ENCODE assay signal across 3 cellular contexts in the genomic region with DNA sequence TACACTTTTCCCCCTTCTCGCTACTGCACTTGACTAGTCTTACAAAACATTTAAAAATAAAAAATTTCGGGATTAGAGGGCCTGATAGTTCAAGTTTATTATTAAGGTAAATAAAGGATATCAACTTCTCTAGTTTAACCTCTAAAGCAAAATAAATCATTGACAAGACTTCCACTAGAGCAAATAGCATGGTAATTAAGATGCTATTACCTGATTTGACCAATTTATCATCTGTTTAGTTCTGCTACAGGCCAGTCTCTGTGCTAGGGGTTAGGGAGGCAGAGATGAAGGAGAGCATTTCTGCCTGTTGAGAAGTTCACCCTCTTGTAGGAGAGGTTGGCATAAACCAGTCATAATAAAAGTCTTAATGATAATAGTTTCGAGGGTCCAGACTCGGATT.
"Had no signal": no experiment of that assay in that cellular context is flagged by ENCODE, and none has a peak within 500 bp of the region (broad histone marks: within the 10 kb centered on the region; RNA-seq: fewer than 3 reads in every experiment).

No MANE protein-coding gene starts in this region.

- ATAC-seq: GM12878 had no signal

- DNase-seq: GDM1, GF-D8 had no signal

- H3K4me3 ChIP-seq: GM12878 had no signal
